In genomic region chr10:63355682-63356081, GRCh38 we compare ENCODE assay signal across 1 cellular context.
TF ChIP-seq lines count a peak whose summit lies in the region.

No MANE protein-coding gene starts in this region.

TF ChIP-seq in GM12878, 131 proteins besides CTCF, POLR2A, EP300 and RAD21 (continued from another document):
- no peak for TF ChIP-seq E4F1 (IDR thresholded peaks at IDR 0.05; ENCODE audit: borderline replicate concordance, partially characterized antibody)
- TF ChIP-seq, protein P1, sequence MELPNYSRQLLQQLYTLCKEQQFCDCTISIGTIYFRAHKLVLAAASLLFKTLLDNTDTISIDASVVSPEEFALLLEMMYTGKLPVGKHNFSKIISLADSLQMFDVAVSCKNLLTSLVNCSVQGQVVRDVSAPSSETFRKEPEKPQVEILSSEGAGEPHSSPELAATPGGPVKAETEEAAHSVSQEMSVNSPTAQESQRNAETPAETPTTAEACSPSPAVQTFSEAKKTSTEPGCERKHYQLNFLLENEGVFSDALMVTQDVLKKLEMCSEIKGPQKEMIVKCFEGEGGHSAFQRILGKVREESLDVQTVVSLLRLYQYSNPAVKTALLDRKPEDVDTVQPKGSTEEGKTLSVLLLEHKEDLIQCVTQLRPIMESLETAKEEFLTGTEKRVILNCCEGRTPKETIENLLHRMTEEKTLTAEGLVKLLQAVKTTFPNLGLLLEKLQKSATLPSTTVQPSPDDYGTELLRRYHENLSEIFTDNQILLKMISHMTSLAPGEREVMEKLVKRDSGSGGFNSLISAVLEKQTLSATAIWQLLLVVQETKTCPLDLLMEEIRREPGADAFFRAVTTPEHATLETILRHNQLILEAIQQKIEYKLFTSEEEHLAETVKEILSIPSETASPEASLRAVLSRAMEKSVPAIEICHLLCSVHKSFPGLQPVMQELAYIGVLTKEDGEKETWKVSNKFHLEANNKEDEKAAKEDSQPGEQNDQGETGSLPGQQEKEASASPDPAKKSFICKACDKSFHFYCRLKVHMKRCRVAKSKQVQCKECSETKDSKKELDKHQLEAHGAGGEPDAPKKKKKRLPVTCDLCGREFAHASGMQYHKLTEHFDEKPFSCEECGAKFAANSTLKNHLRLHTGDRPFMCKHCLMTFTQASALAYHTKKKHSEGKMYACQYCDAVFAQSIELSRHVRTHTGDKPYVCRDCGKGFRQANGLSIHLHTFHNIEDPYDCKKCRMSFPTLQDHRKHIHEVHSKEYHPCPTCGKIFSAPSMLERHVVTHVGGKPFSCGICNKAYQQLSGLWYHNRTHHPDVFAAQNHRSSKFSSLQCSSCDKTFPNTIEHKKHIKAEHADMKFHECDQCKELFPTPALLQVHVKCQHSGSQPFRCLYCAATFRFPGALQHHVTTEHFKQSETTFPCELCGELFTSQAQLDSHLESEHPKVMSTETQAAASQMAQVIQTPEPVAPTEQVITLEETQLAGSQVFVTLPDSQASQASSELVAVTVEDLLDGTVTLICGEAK (IDR thresholded peaks at IDR 0.05; ENCODE audit: borderline replicate concordance), result 0 out of 2 replicates have a peak, but pooled peaks have one; percentile 14
TF ChIP-seq in GM12878: peak in this region for 5.
